Comparison of ENCODE assay signal across 9 cellular contexts in genomic region chr15:40925863-40926658, GRCh38. TPM values are rescaled to one million over a fixed set of nuclear protein-coding genes. Genes with fewer than 3 reads are reported as not detected.
DNase-seq lines count a peak whose midpoint lies in the region; ATAC-seq and TF ChIP-seq lines count a peak whose summit lies in the region.
"Had no signal": no experiment of that assay in that cellular context is flagged by ENCODE, and none has a peak within 500 bp of the region (broad histone marks: within the 10 kb centered on the region; RNA-seq: fewer than 3 reads in every experiment).

No MANE protein-coding gene starts in this region.

- peak overlapping the region; percentile 63 for H3K4me3 Mint-ChIP-seq in activated CD4-positive, alpha-beta T cell treated with anti-CD3 and anti-CD28 coated beads, Interleukin-2, amount 10 ng/mL, durations not matched to agents 24 days and 14 days
- peak overlapping the region; percentile 80 for H3K4me3 Mint-ChIP-seq in WTC11

- H3K4me1 ChIP-seq in spleen = peaks cover 43 to 58% (median 57%) of the 10 kb centered on the region in 6 donors

- POLR2A ChIA-PET in WTC11 (lab: Charles Lee) = interaction anchor here (0.5 to 8.7 kb wide), 3 partner anchors 16 to 213 kb away, joined by 3 to 73 read pairs (median 3); partner anchors contain the start of gene CHAC1

- TF ChIP-seq POLR2A in spleen (IDR thresholded peaks at IDR 0.05) = no peak

- intact Hi-C loops in activated CD4-positive, alpha-beta T cell treated with anti-CD3 and anti-CD28 coated beads, Interleukin-2, amount 10 ng/mL, durations not matched to agents 24 days and 14 days (cut with micrococcal nuclease) = no loop called here
- intact Hi-C loops in spleen (cut with DNase I; ENCODE audit: low total_unique reads) = no loop called here

- ATAC-seq in WTC11 = peak; percentile 1

- H3K36me3 Mint-ChIP-seq in activated CD4-positive, alpha-beta T cell treated with anti-CD3 and anti-CD28 coated beads, Interleukin-2, amount 10 ng/mL, durations not matched to agents 24 days and 14 days (ENCODE audit: low read depth) = peaks cover 2% of the 10 kb centered on the region
- no peaks in the 10 kb centered on the region for H3K36me3 Mint-ChIP-seq in WTC11

- no peaks in the 10 kb centered on the region for H3K9me3 Mint-ChIP-seq in activated CD4-positive, alpha-beta T cell treated with anti-CD3 and anti-CD28 coated beads, Interleukin-2, amount 10 ng/mL, durations not matched to agents 24 days and 14 days
- H3K9me3 Mint-ChIP-seq in WTC11 = no peaks in the 10 kb centered on the region

- no peaks in the 10 kb centered on the region for H3K9me3 ChIP-seq in spleen

- CTCF ChIA-PET in WTC11 (lab: Charles Lee) = interaction anchor here (0.7 to 10.6 kb wide), 10 partner anchors 9 to 69 kb away, joined by 3 to 203 read pairs (median 9); partner anchors contain the start of gene VPS18

- peaks cover 0 to 65% (median 58%) of the 10 kb centered on the region in 7 donors for H3K27me3 ChIP-seq in spleen (replicated peaks in 1 of 7)

- no peak overlapping the region for H3K27ac Mint-ChIP-seq in activated CD4-positive, alpha-beta T cell treated with anti-CD3 and anti-CD28 coated beads, Interleukin-2, amount 10 ng/mL, durations not matched to agents 24 days and 14 days
- no peak overlapping the region for H3K27ac Mint-ChIP-seq in WTC11

- TF ChIP-seq CTCF in WTC11 (IDR thresholded peaks at IDR 0.05) = no peak
- no peak for TF ChIP-seq CTCF in spleen (IDR thresholded peaks at IDR 0.05 in 8 of 11, conservative IDR thresholded peaks at IDR 0.05 in 3 of 11)
- no peak for TF ChIP-seq CTCF in GM10266 (IDR thresholded peaks at IDR 0.05; ENCODE audit: control insufficient read depth, insufficient read depth, low read depth, missing control alignments)

- H3K27ac ChIP-seq in spleen = no peak overlapping the region

- WGBS in spleen, 5 donors = 6 to 25% (median 9%) methylated on average over 13 to 61 of the region's 61 CpGs

- H3K4me1 Mint-ChIP-seq in activated CD4-positive, alpha-beta T cell treated with anti-CD3 and anti-CD28 coated beads, Interleukin-2, amount 10 ng/mL, durations not matched to agents 24 days and 14 days = peaks cover 30% of the 10 kb centered on the region
- peaks cover 26% of the 10 kb centered on the region for H3K4me1 Mint-ChIP-seq in WTC11

- H3K36me3 ChIP-seq in spleen = no peaks in the 10 kb centered on the region

- DNase-seq in activated CD4-positive, alpha-beta T cell treated with anti-CD3 and anti-CD28 coated beads, Interleukin-2, amount 10 ng/mL, durations not matched to agents 24 days and 14 days = peak; percentile 73
- no peak for DNase-seq in activated CD4-positive, alpha-beta T cell treated with anti-CD3 and anti-CD28 coated beads, Interleukin-2, amount 50 U/mL, for 1 hour
- peak; percentile 59 for DNase-seq in WTC11 (ENCODE audit: low spot score)
- peak in 29 of 51 donors; percentile 10 to 65 (median 40) for DNase-seq in hypothalamus (lab: John Stamatoyannopoulos, UW)
- DNase-seq in spleen = peak; percentile 72
- no peak for DNase-seq in GM10266 (ENCODE audit: extremely low spot score)
- DNase-seq in NCI-H2081 (lab: John Stamatoyannopoulos, UW) = no peak
- DNase-seq in islet precursor cell = no peak

- H3K27me3 Mint-ChIP-seq in activated CD4-positive, alpha-beta T cell treated with anti-CD3 and anti-CD28 coated beads, Interleukin-2, amount 10 ng/mL, durations not matched to agents 24 days and 14 days = peaks cover 63% of the 10 kb centered on the region
- peaks cover 99% of the 10 kb centered on the region for H3K27me3 Mint-ChIP-seq in WTC11 (ENCODE audit: low read depth)

- H3K4me3 ChIP-seq in spleen = peak overlapping the region in 7 of 8 donors; percentile 1 to 64 (median 29)

TF ChIP-seq in WTC11, 78 proteins besides CTCF, POLR2A, EP300 and RAD21 (continues in another document):
- TF ChIP-seq NR3C1 (CRISPR knock-in tag; conservative IDR thresholded peaks at IDR 0.05; ENCODE audit: low read depth) = 0 out of 2 replicates have a peak, but pooled peaks have one; percentile 52
- TF ChIP-seq, protein P1, sequence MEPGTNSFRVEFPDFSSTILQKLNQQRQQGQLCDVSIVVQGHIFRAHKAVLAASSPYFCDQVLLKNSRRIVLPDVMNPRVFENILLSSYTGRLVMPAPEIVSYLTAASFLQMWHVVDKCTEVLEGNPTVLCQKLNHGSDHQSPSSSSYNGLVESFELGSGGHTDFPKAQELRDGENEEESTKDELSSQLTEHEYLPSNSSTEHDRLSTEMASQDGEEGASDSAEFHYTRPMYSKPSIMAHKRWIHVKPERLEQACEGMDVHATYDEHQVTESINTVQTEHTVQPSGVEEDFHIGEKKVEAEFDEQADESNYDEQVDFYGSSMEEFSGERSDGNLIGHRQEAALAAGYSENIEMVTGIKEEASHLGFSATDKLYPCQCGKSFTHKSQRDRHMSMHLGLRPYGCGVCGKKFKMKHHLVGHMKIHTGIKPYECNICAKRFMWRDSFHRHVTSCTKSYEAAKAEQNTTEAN (CRISPR knock-in tag; IDR thresholded peaks at IDR 0.05) = 0 out of 2 replicates have a peak, but pooled peaks have one; percentile 63
- TF ChIP-seq AR (CRISPR knock-in tag; IDR thresholded peaks at IDR 0.05) = no peak
- TF ChIP-seq FOXP4 (CRISPR knock-in tag; IDR thresholded peaks at IDR 0.05) = peak; percentile 74
- TF ChIP-seq, protein P2, sequence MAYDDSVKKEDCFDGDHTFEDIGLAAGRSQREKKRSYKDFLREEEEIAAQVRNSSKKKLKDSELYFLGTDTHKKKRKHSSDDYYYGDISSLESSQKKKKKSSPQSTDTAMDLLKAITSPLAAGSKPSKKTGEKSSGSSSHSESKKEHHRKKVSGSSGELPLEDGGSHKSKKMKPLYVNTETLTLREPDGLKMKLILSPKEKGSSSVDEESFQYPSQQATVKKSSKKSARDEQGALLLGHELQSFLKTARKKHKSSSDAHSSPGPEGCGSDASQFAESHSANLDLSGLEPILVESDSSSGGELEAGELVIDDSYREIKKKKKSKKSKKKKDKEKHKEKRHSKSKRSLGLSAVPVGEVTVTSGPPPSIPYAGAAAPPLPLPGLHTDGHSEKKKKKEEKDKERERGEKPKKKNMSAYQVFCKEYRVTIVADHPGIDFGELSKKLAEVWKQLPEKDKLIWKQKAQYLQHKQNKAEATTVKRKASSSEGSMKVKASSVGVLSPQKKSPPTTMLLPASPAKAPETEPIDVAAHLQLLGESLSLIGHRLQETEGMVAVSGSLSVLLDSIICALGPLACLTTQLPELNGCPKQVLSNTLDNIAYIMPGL (CRISPR knock-in tag; IDR thresholded peaks at IDR 0.05) = peak; percentile 75; the same call in 1 of the 2 replicates

RNA-seq across cellular contexts. Expression of gene DLL4, which starts 3.1 kb away (rescaled TPM):
- 0.33 TPM in 1 of 2 replicates, not detected in the other for total RNA-seq in activated CD4-positive, alpha-beta T cell treated with anti-CD3 and anti-CD28 coated beads, Interleukin-2, amount 10 ng/mL, durations not matched to agents 24 days and 14 days
- 0.94 to 1.6 TPM (median 1.1 TPM) in 3 replicates for total RNA-seq in WTC11 (2021)
- 10 to 100 TPM in 5 of 7 donors, 1 to 10 TPM in 2; 7.6 to 26.3 (median 11.0) TPM for total RNA-seq in spleen
- 1 to 10 TPM; 1.2 to 5.0 (median 2.3) TPM for polyA plus RNA-seq in spleen
- total RNA-seq: Daoy had no signal

RNA-seq across cellular contexts. Expression of gene CHAC1, which starts 27.2 kb away (rescaled TPM):
- 8.4 and 9.8 TPM in 2 replicates for total RNA-seq in activated CD4-positive, alpha-beta T cell treated with anti-CD3 and anti-CD28 coated beads, Interleukin-2, amount 10 ng/mL, durations not matched to agents 24 days and 14 days
- 17.2 to 31.0 TPM (median 17.7 TPM) in 3 replicates for total RNA-seq in WTC11 (2021)
- total RNA-seq in spleen = 1 to 10 TPM in 6 of 7 donors, under 1 TPM in 1; 0.92 to 5.5 (median 1.7) TPM
- polyA plus RNA-seq in spleen = 1 to 10 TPM in 2 of 3 donors, under 1 TPM in 1; 0.39 to 1.5 (median 1.1) TPM

RNA-seq across cellular contexts. Expression of gene VPS18, which starts 31.8 kb away (rescaled TPM):
- total RNA-seq in activated CD4-positive, alpha-beta T cell treated with anti-CD3 and anti-CD28 coated beads, Interleukin-2, amount 10 ng/mL, durations not matched to agents 24 days and 14 days = 11.2 and 11.3 TPM in 2 replicates
- total RNA-seq in WTC11 (2021) (22.0 to 27.3 TPM (median 24.1 TPM) in 3 replicates), spleen (10 to 100 TPM; 18.6 to 29.1 (median 25.3) TPM)
- polyA plus RNA-seq in spleen = 10 to 100 TPM in 1 of 3 donors, 1 to 10 TPM in 2; 7.2 to 15.8 (median 7.4) TPM

RNA-seq across cellular contexts. Expression of gene RHOV, which starts 52.0 kb away (rescaled TPM):
- total RNA-seq in activated CD4-positive, alpha-beta T cell treated with anti-CD3 and anti-CD28 coated beads, Interleukin-2, amount 10 ng/mL, durations not matched to agents 24 days and 14 days = 1.0 and 1.5 TPM in 2 replicates
- total RNA-seq in WTC11 (2021) (5.0 to 5.4 TPM (median 5.1 TPM) in 3 replicates), spleen (not detected)
- under 1 TPM in 2 of 3 donors, not detected in 1; 0.06 to 0.19 TPM for polyA plus RNA-seq in spleen

Comparison
In these comparisons a context has a peak if more than half of its experiments do, and no peak if none do; other contexts are left out.
1. DNase-seq: peak in activated CD4-positive, alpha-beta T cell treated with anti-CD3 and anti-CD28 coated beads, Interleukin-2, amount 10 ng/mL, durations not matched to agents 24 days and 14 days (single experiment), WTC11 (single experiment), hypothalamus (29 of 51) and spleen (single experiment); none in activated CD4-positive, alpha-beta T cell treated with anti-CD3 and anti-CD28 coated beads, Interleukin-2, amount 50 U/mL, for 1 hour (single experiment), GM10266 (single experiment), NCI-H2081 (0 of 2) and islet precursor cell (single experiment).